In genomic region chr7:124208173-124208572, GRCh38 we compare ENCODE assay signal across 16 cellular contexts.
DNase-seq lines count a peak whose midpoint lies in the region; ATAC-seq and TF ChIP-seq lines count a peak whose summit lies in the region.
"Had no signal": no experiment of that assay in that cellular context is flagged by ENCODE, and none has a peak within 500 bp of the region (broad histone marks: within the 10 kb centered on the region; RNA-seq: fewer than 3 reads in every experiment).

No MANE protein-coding gene starts in this region.

- H3K36me3 Mint-ChIP-seq in CD14-positive monocyte, result no peaks in the 10 kb centered on the region
- H3K36me3 Mint-ChIP-seq: CD4-positive, alpha-beta memory T cell had no signal

- peak; percentile 74 for ATAC-seq in GM19324 (IDR thresholded peaks at IDR 0.05; ENCODE audit: low FRiP score, unreplicated experiment)
- ATAC-seq in HG02852 (IDR thresholded peaks at IDR 0.05; ENCODE audit: unreplicated experiment), result peak; percentile 56
- ATAC-seq in HG03159 (IDR thresholded peaks at IDR 0.05; ENCODE audit: unreplicated experiment), result no peak
- ATAC-seq: K562 had no signal

- H3K27ac Mint-ChIP-seq in CD14-positive monocyte, result no peak overlapping the region
- H3K27ac Mint-ChIP-seq: CD4-positive, alpha-beta memory T cell had no signal

- H3K27me3 Mint-ChIP-seq in CD14-positive monocyte (ENCODE audit: low read depth in 3 of 3), result peaks cover 0 to 1% (median 0%) of the 10 kb centered on the region in 3 donors
- H3K27me3 Mint-ChIP-seq: CD4-positive, alpha-beta memory T cell had no signal

- H3K4me3 Mint-ChIP-seq in CD14-positive monocyte, result no peak overlapping the region
- H3K4me3 Mint-ChIP-seq: CD4-positive, alpha-beta memory T cell had no signal

- peaks cover 0 to 6% (median 1%) of the 10 kb centered on the region in 7 donors for H3K9me3 Mint-ChIP-seq in CD14-positive monocyte

- DNase-seq in GM12865 (ENCODE audit: low read depth) (peak; percentile 2), NCI-H69 (lab: John Stamatoyannopoulos, UW) (peak; percentile 30), CD14-positive monocyte (ENCODE audit: low spot score) (no peak), activated gamma-delta T cell (lab: John Stamatoyannopoulos, UW) (no peak), NCI-H1417 (lab: John Stamatoyannopoulos, UW) (no peak)
- DNase-seq: CD4-positive, alpha-beta memory T cell; DMS153; GDM1; GOT3; NCI-H2029; NCI-H748 treated with DMSO at 0.1 percent for 48 hours; Right ventricle myocardium superior had no signal

- no peak overlapping the region for H3K4me3 ChIP-seq in GM12865 (ENCODE audit: low read depth, low read length)
- H3K4me3 ChIP-seq: K562 had no signal

- H3K4me1 Mint-ChIP-seq in CD14-positive monocyte, result no peaks in the 10 kb centered on the region
- H3K4me1 Mint-ChIP-seq: CD4-positive, alpha-beta memory T cell had no signal

- intact Hi-C loops in CD14-positive monocyte (cut with micrococcal nuclease), result no loop called here

- no peak for TF ChIP-seq CTCF in GM12865 (IDR thresholded peaks at IDR 0.05; ENCODE audit: insufficient read depth, low read depth, low read length, missing control alignments)
- TF ChIP-seq CTCF in CD14-positive monocyte (IDR thresholded peaks at IDR 0.05), result no peak

Comparison
In these comparisons a context has a peak if more than half of its experiments do, and no peak if none do; other contexts are left out.
1. DNase-seq: peak in GM12865 (single experiment) and NCI-H69 (single experiment); none in CD14-positive monocyte (single experiment), activated gamma-delta T cell (single experiment) and NCI-H1417 (0 of 3).